Comparison of ENCODE assay signal across 1 cellular context in the genomic region with DNA sequence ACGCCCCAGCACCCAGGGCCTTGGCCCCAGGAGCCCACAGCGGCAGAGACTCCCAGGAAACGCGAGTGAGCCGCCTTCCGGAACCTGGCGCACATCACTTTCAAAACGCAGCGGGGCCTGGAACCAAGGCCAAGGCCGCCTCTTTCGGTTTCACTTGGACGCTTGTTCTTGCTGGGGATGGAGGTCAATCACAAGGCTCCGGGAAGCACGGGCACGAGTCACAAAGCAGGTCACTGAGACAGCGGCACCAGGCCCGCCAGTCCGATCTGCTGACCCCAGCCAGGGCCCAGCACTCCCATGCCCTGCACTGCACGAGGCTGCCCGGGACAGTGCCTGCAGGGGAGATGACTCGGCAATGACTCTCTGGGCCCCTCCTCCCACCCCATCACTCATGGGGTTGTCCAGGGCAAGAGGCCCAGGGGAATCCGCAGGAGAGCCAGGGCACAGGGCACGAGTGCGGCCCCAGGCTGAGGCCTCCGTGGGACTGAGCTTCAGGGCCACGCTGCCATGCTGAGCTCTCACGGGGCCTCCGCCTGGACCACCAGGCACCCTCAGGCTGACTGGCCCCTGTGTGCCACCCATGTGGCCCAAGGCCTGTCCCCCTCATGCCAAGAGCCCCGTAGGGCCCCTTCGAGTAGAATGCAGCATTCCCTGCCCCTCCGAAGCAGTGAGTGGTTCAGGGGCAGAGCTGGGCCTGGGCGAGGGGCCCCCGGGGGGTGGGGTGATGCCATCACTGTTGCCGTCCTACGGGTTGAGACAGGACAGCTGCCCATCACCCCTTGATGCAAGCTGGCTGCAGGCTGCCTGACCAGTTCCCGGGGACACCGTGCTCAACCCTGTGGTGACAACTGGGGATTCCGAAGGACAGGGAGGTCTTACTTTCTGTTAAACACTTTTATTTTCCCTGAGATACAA.
TF ChIP-seq lines count a peak whose summit lies in the region.

No MANE protein-coding gene starts in this region.

TF ChIP-seq in A549, 52 proteins besides CTCF, POLR2A, EP300 and RAD21 (continued from another document):
- TF ChIP-seq CBX8 (IDR thresholded peaks at IDR 0.05) (no peak), RCOR1 (IDR thresholded peaks at IDR 0.05; ENCODE audit: low read depth, low read length) (no peak)
- TF ChIP-seq, protein P1, sequence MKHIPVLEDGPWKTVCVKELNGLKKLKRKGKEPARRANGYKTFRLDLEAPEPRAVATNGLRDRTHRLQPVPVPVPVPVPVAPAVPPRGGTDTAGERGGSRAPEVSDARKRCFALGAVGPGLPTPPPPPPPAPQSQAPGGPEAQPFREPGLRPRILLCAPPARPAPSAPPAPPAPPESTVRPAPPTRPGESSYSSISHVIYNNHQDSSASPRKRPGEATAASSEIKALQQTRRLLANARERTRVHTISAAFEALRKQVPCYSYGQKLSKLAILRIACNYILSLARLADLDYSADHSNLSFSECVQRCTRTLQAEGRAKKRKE (CRISPR knock-in tag; IDR thresholded peaks at IDR 0.05; ENCODE audit: low read depth), result peak; percentile 23; the same call in 1 of the 2 replicates
TF ChIP-seq in A549: peak in this region for 8.
